24 cellular contexts compared by ENCODE assay signal in genomic region chr15:31294067-31294466, GRCh38. TPM values are rescaled to one million over a fixed set of nuclear protein-coding genes. Genes with fewer than 3 reads are reported as not detected.
DNase-seq lines count a peak whose midpoint lies in the region; ATAC-seq and TF ChIP-seq lines count a peak whose summit lies in the region.
"Had no signal": no experiment of that assay in that cellular context is flagged by ENCODE, and none has a peak within 500 bp of the region (broad histone marks: within the 10 kb centered on the region; RNA-seq: fewer than 3 reads in every experiment).

No MANE protein-coding gene starts in this region.

- H3K4me3 ChIP-seq in dorsolateral prefrontal cortex: no peak overlapping the region
- peak overlapping the region in 1 of 2 experiments; percentile 14 for H3K4me3 ChIP-seq in neutrophil (ENCODE audit: low read depth in 1 of 2, low read length in 1 of 2)
- no peak overlapping the region for H3K4me3 ChIP-seq in testis
- H3K4me3 ChIP-seq: BLaER1, GM23338, HAP-1, Peyer's patch, SJCRH30 had no signal

- H3K4me1 Mint-ChIP-seq in type B pancreatic cell (ENCODE audit: unreplicated experiment): peaks cover 10% of the 10 kb centered on the region

- intact Hi-C loops in dorsolateral prefrontal cortex (cut with DNase I) (no loop called here), testis (cut with DNase I; ENCODE audit: low total_unique reads) (no loop called here)

- no peak for ATAC-seq in GM19455 (IDR thresholded peaks at IDR 0.05; ENCODE audit: unreplicated experiment)
- ATAC-seq: GM23338 had no signal

- TF ChIP-seq CTCF in dorsolateral prefrontal cortex (IDR thresholded peaks at IDR 0.05 in 54 of 56, conservative IDR thresholded peaks at IDR 0.05 in 2 of 56; ENCODE audit: low read depth in 1 of 56, partially characterized antibody in 56 of 56) (no peak), neutrophil (IDR thresholded peaks at IDR 0.05) (no peak), type B pancreatic cell (conservative IDR thresholded peaks at IDR 0.05) (no peak), testis (IDR thresholded peaks at IDR 0.05) (no peak)

- TF ChIP-seq POLR2A in testis (IDR thresholded peaks at IDR 0.05): no peak

- H3K4me1 ChIP-seq in neutrophil (ENCODE audit: control insufficient read depth in 1 of 2, insufficient read depth in 1 of 2, low read depth in 1 of 2, low read length in 1 of 2): peaks cover 32 to 36% of the 10 kb centered on the region in 2 experiments
- no peaks in the 10 kb centered on the region for H3K4me1 ChIP-seq in testis

- peak overlapping the region; percentile 69 for H3K27ac ChIP-seq in angular gyrus (ENCODE audit: low read depth, low read length)
- peak overlapping the region in 57 of 59 donors; percentile 37 to 99 (median 93) for H3K27ac ChIP-seq in dorsolateral prefrontal cortex
- peak overlapping the region; percentile 73 for H3K27ac ChIP-seq in neutrophil
- H3K27ac ChIP-seq in testis: no peak overlapping the region
- H3K27ac ChIP-seq: BLaER1, KMS-11, Peyer's patch, SJCRH30 had no signal

- DNase-seq in dorsolateral prefrontal cortex: peak in 1 of 10 donors; percentile 18
- DNase-seq in type B pancreatic cell (ENCODE audit: extremely low spot score, unreplicated experiment): peak; percentile 32
- DNase-seq in NCI-H226: no peak
- no peak for DNase-seq in testis
- DNase-seq: ACHN; CD4-positive, alpha-beta memory T cell; DMS 273 treated with DMSO at 0.1 percent for 48 hours; DMS79 treated with DMSO at 0.1 percent for 48 hours; IMR-90; NCI-H1105; NCI-H2029 treated with DMSO at 0.1 percent for 48 hours; NCI-H345; NCI-H524; NCI-H82; SJCRH30 had no signal

- H3K27ac Mint-ChIP-seq in type B pancreatic cell: no peak overlapping the region
- H3K27ac Mint-ChIP-seq: GM23338 had no signal

- H3K27me3 ChIP-seq in dorsolateral prefrontal cortex: no peaks in the 10 kb centered on the region
- no peaks in the 10 kb centered on the region for H3K27me3 ChIP-seq in neutrophil
- H3K27me3 ChIP-seq in testis: no peaks in the 10 kb centered on the region
- H3K27me3 ChIP-seq: BLaER1, Peyer's patch, SJCRH30 had no signal

- H3K4me3 Mint-ChIP-seq in type B pancreatic cell: no peak overlapping the region
- H3K4me3 Mint-ChIP-seq: CD4-positive, alpha-beta memory T cell; GM23338 had no signal

- WGBS in testis, 2 donors: 91 to 93% methylated on average over 2 of the region's 2 CpGs

- H3K36me3 ChIP-seq in neutrophil: no peaks in the 10 kb centered on the region
- H3K36me3 ChIP-seq in testis (ENCODE audit: low read depth, missing control alignments): no peaks in the 10 kb centered on the region
- H3K36me3 ChIP-seq: BLaER1, HAP-1, Peyer's patch, SJCRH30 had no signal

- H3K27me3 Mint-ChIP-seq in type B pancreatic cell: peaks cover 21% of the 10 kb centered on the region

- H3K9me3 ChIP-seq in neutrophil (no peaks in the 10 kb centered on the region), testis (no peaks in the 10 kb centered on the region)
- H3K9me3 ChIP-seq: Caco-2, HAP-1, Peyer's patch had no signal

- H3K36me3 Mint-ChIP-seq in type B pancreatic cell: no peaks in the 10 kb centered on the region
- H3K36me3 Mint-ChIP-seq: CD4-positive, alpha-beta memory T cell had no signal

- H3K9me3 Mint-ChIP-seq in type B pancreatic cell: no peaks in the 10 kb centered on the region
- H3K9me3 Mint-ChIP-seq: CD4-positive, alpha-beta memory T cell; GM23338 had no signal

RNA-seq across cellular contexts. Expression of gene KLF13, which starts 32.6 kb away (rescaled TPM):
- 100 to 1,000 TPM in 101 of 120 experiments, 10 to 100 TPM in 19; 73.4 to 179 (median 116) TPM for total RNA-seq in dorsolateral prefrontal cortex
- 38.6 and 58.2 TPM in 2 replicates for total RNA-seq in type B pancreatic cell (ENCODE audit: low replicate concordance)
- total RNA-seq in testis: 10 to 100 TPM; 41.9 to 61.7 TPM
- polyA plus RNA-seq in testis (ENCODE audit: insufficient read depth, low read depth, low replicate concordance): 45.7 TPM

Comparison
In these comparisons a context has a peak if more than half of its experiments do, and no peak if none do; other contexts are left out.
1. H3K27ac ChIP-seq: peak in angular gyrus (single experiment), dorsolateral prefrontal cortex (57 of 59) and neutrophil (single experiment); none in testis (0 of 2).